ENCODE assay signal across 18 cellular contexts in genomic region chr12:29039013-29039412, GRCh38.
A peak's percentile ranks its signal among the peaks of the same experiment; 100 is the strongest.
DNase-seq lines count a peak whose midpoint lies in the region; ATAC-seq lines count a peak whose summit lies in the region.
"Had no signal": no experiment of that assay in that cellular context is flagged by ENCODE, and none has a peak within 500 bp of the region (broad histone marks: within the 10 kb centered on the region; RNA-seq: fewer than 3 reads in every experiment).

No MANE protein-coding gene starts in this region.

- H3K9ac ChIP-seq in mesenchymal stem cell (ENCODE audit: low read length): peak overlapping the region; percentile 87

- H2BK5ac ChIP-seq in mesenchymal stem cell (ENCODE audit: low read depth, low read length, poor library complexity, severe bottlenecking): no peak overlapping the region

- ATAC-seq in activated T-helper 17 cell treated with anti-CD3 and anti-CD28 coated beads, Interleukin-2, amount 50 U/mL, for 72 hours (replicated peaks): no peak
- ATAC-seq in GM21619 (IDR thresholded peaks at IDR 0.05; ENCODE audit: unreplicated experiment): no peak

- H3K4me3 Mint-ChIP-seq in activated T-helper 17 cell treated with anti-CD3 and anti-CD28 coated beads, Interleukin-2, amount 50 U/mL, for 72 hours: no peak overlapping the region
- H3K4me3 Mint-ChIP-seq: brain, HFFc6 had no signal

- H2BK120ac ChIP-seq in mesenchymal stem cell (ENCODE audit: low read depth, low read length): no peak overlapping the region

- H3K36me3 ChIP-seq in mesenchymal stem cell (ENCODE audit: control insufficient read depth in 1 of 2, insufficient read depth in 2 of 2, low read depth in 1 of 2, low read length in 2 of 2): no peaks in the 10 kb centered on the region

- no peak overlapping the region for H2BK15ac ChIP-seq in mesenchymal stem cell (ENCODE audit: low read depth, poor library complexity, severe bottlenecking)

- no peak overlapping the region for H3K18ac ChIP-seq in mesenchymal stem cell (ENCODE audit: low read depth in 1 of 2, low read length in 2 of 2)

- H3K27me3 Mint-ChIP-seq in activated T-helper 17 cell treated with anti-CD3 and anti-CD28 coated beads, Interleukin-2, amount 50 U/mL, for 72 hours: peaks cover 34% of the 10 kb centered on the region

- H3K4ac ChIP-seq in mesenchymal stem cell (ENCODE audit: low read depth in 1 of 2, low read length in 2 of 2): no peak overlapping the region

- no peak overlapping the region for H2AK5ac ChIP-seq in mesenchymal stem cell (ENCODE audit: low read length, severe bottlenecking)

- peaks cover 0 to 24% of the 10 kb centered on the region in 2 experiments for H3K27me3 ChIP-seq in mesenchymal stem cell (ENCODE audit: control insufficient read depth in 1 of 2, insufficient read depth in 1 of 2, low read length in 2 of 2)

- no peak overlapping the region for H4K91ac ChIP-seq in mesenchymal stem cell (ENCODE audit: low read length)

- H3K27ac ChIP-seq in mesenchymal stem cell (ENCODE audit: low read length, poor library complexity, severe bottlenecking): no peak overlapping the region
- H3K27ac ChIP-seq: PC-9 had no signal

- no peak overlapping the region for H3K14ac ChIP-seq in mesenchymal stem cell (ENCODE audit: low read length in 2 of 2)

- H2AFZ ChIP-seq in mesenchymal stem cell (ENCODE audit: low read depth, low read length): no peak overlapping the region
- H2AFZ ChIP-seq: PC-9 had no signal

- H2BK12ac ChIP-seq in mesenchymal stem cell (ENCODE audit: low read length in 2 of 2): no peak overlapping the region

- no peaks in the 10 kb centered on the region for H3K9me3 Mint-ChIP-seq in activated T-helper 17 cell treated with anti-CD3 and anti-CD28 coated beads, Interleukin-2, amount 50 U/mL, for 72 hours
- H3K9me3 Mint-ChIP-seq: brain had no signal

- no peak overlapping the region for H3K27ac Mint-ChIP-seq in activated T-helper 17 cell treated with anti-CD3 and anti-CD28 coated beads, Interleukin-2, amount 50 U/mL, for 72 hours
- H3K27ac Mint-ChIP-seq: HFFc6 had no signal

- H3K4me3 ChIP-seq in mesenchymal stem cell (ENCODE audit: insufficient read depth in 1 of 2, low read depth in 1 of 2, low read length in 2 of 2): no peak overlapping the region
- H3K4me3 ChIP-seq: PC-9 had no signal

- no peaks in the 10 kb centered on the region for H3K36me3 Mint-ChIP-seq in activated T-helper 17 cell treated with anti-CD3 and anti-CD28 coated beads, Interleukin-2, amount 50 U/mL, for 72 hours (ENCODE audit: low read depth)
- H3K36me3 Mint-ChIP-seq: brain had no signal

- no peak overlapping the region for H3K23ac ChIP-seq in mesenchymal stem cell (ENCODE audit: low read length in 2 of 2)

- peak; percentile 9 for DNase-seq in AG08396 (ENCODE audit: low spot score)
- peak; percentile 72 for DNase-seq in HS-5 (ENCODE audit: low read depth)
- DNase-seq in dedifferentiated amniotic fluid mesenchymal stem cell (ENCODE audit: extremely low spot score): peak; percentile 68
- peak; percentile 95 for DNase-seq in mesenchymal stem cell
- no peak for DNase-seq in iPS-NIHi11 (ENCODE audit: low spot score)
- no peak for DNase-seq in SIG-M5 treated with dmso at 0.1 percent for 504 hours (lab: John Stamatoyannopoulos, UW; ENCODE audit: unreplicated experiment)
- DNase-seq: activated gamma-delta T cell treated with Interleukin-2 at 50 U/mL for 16 hours; AML-193; effector CD4-positive, alpha-beta T cell; GF-D8; HFFc6; islet precursor cell; NCI-H2029 treated with DMSO at 0.1 percent for 48 hours; PC-9; retina had no signal

- H3K4me2 ChIP-seq in mesenchymal stem cell (ENCODE audit: low read length, poor library complexity, severe bottlenecking): no peak overlapping the region
- H3K4me2 ChIP-seq: PC-9 had no signal

- H3K79me1 ChIP-seq in mesenchymal stem cell (replicated peaks; ENCODE audit: low read length, poor library complexity, severe bottlenecking): no peaks in the 10 kb centered on the region

- H3K4me1 Mint-ChIP-seq in activated T-helper 17 cell treated with anti-CD3 and anti-CD28 coated beads, Interleukin-2, amount 50 U/mL, for 72 hours: no peaks in the 10 kb centered on the region

- H3K4me1 ChIP-seq in mesenchymal stem cell (ENCODE audit: control insufficient read depth, insufficient read depth, low read depth, low read length): no peaks in the 10 kb centered on the region

- no peaks in the 10 kb centered on the region for H3K9me3 ChIP-seq in mesenchymal stem cell (ENCODE audit: control insufficient read depth, low read length)

- 10% methylated on average over 3 of the region's 3 CpGs for WGBS in mesenchymal stem cell

- H4K8ac ChIP-seq in mesenchymal stem cell (ENCODE audit: low read length): no peak overlapping the region

Comparison
In these comparisons a context has a peak if more than half of its experiments do, and no peak if none do; other contexts are left out.
1. DNase-seq: peak in AG08396 (single experiment), HS-5 (single experiment), dedifferentiated amniotic fluid mesenchymal stem cell (single experiment) and mesenchymal stem cell (single experiment); none in iPS-NIHi11 (single experiment) and SIG-M5 treated with dmso at 0.1 percent for 504 hours (single experiment).